22 cellular contexts compared by ENCODE assay signal in the genomic region with DNA sequence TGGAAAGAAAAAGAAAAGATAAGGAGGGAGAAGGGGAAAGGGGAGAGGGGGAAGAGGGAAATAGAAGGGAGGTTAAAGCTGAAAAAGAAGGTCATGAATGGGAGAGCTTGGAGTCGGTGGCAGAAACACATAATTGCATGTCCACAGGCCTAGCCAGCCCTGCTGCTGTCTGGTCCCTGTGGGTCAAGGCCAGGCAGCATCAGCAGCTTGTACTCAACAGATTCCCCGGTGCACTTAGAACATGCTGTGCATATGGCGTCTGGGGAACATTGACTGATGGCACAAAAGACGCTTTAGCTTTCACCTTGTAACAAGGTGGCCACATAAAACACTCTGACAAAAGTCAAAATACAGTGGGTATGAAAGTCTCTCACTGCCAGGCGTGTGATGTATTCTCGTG. TPM values are rescaled to one million over a fixed set of nuclear protein-coding genes. Genes with fewer than 3 reads are reported as not detected.
"Had no signal": no experiment of that assay in that cellular context is flagged by ENCODE, and none has a peak within 500 bp of the region (broad histone marks: within the 10 kb centered on the region; RNA-seq: fewer than 3 reads in every experiment).

No MANE protein-coding gene starts in this region.

- H3K4me3 ChIP-seq: SJSA1, SK-N-MC had no signal

- H3K27me3 Mint-ChIP-seq: IgD-negative memory B cell had no signal

- FAIRE-seq: RCC 7860 had no signal

- H3K9me3 Mint-ChIP-seq: IgD-negative memory B cell had no signal

- H3K4me1 ChIP-seq: SJSA1 had no signal

- H3K4me3 Mint-ChIP-seq: IgD-negative memory B cell had no signal

- H3K27me3 ChIP-seq: SJSA1 had no signal

- DNase-seq: KBM-7, MV-4-11, NCI-H1048, NCI-H1105, NCI-H1417, NCI-H1436 treated with DMSO at 0.1 percent for 48 hours, NCI-H1694, NCI-H187 treated with DMSO at 0.1 percent for 48 hours, NCI-H2029 treated with DMSO at 0.1 percent for 48 hours, NCI-H2171 treated with DMSO at 0.1 percent for 48 hours, NCI-H345, NCI-H446 treated with DMSO at 0.1 percent for 48 hours, NCI-H510A treated with DMSO at 0.1 percent for 48 hours, NCI-H526, Right ventricle myocardium superior, RPMI8226, SIG-M5 had no signal

- H3K27ac ChIP-seq: SJSA1, SK-N-MC had no signal

- H3K4me1 Mint-ChIP-seq: IgD-negative memory B cell had no signal

- H3K9me3 ChIP-seq: SJSA1 had no signal

RNA-seq across cellular contexts. Expression of a gene that starts 45.7 kb away (rescaled TPM):
- total RNA-seq: MCF 10A, SJSA1 had no signal
- polyA plus RNA-seq: IgD-negative memory B cell had no signal
